ENCODE assay signal across 1 cellular context in the genomic region with DNA sequence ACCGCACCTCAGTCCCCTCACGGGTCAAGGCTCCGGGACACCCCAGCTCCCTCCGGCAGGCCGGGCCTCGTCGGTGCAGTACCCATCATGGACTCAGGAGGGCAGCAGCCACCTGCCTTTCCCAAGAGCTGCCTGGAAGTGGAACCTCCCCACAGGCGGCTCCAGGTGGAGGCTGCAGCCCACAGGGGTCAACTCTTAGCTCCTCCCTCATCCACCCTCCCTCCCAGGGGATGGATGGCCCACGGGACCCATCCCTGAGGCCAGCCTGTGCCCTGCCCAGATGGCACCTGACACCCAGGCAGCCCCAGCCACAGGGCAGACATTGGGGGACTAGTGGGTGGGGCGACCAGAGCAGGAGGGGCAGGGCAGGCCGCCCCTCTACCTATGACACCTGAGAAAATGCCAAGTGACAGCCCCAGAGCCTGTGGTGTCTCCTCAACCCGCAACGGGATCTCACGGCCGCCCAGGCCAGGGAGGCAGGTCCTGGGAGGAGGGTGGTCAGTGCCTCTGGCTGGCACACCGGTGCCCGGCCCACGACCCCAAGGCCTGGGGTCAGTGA.
TF ChIP-seq lines count a peak whose summit lies in the region.

No MANE protein-coding gene starts in this region.

TF ChIP-seq in H1, 55 proteins besides CTCF, POLR2A, EP300 and RAD21 (continued from another document):
- TF ChIP-seq HDAC2 (IDR thresholded peaks at IDR 0.05; ENCODE audit: borderline replicate concordance in 1 of 2, low read depth in 2 of 2, low read length in 2 of 2) (no peak), JUND (IDR thresholded peaks at IDR 0.05; ENCODE audit: low read length) (no peak), JUN (IDR thresholded peaks at IDR 0.05; ENCODE audit: low read depth, low read length) (no peak), BACH1 (IDR thresholded peaks at IDR 0.05; ENCODE audit: low read length) (no peak; the same call in 1 of the 2 replicates), CREB1 (IDR thresholded peaks at IDR 0.05) (peak; percentile 51; the same call in 1 of the 2 replicates), SIN3A (conservative IDR thresholded peaks at IDR 0.05 in 1 of 2, IDR thresholded peaks at IDR 0.05 in 1 of 2; ENCODE audit: low read depth in 1 of 2, low read length in 2 of 2) (peak in 1 of 2 experiments; percentile 69; a peak in 2 of 4 replicates), TCF12 (IDR thresholded peaks at IDR 0.05; ENCODE audit: low read depth, low read length) (no peak), POU5F1 (IDR thresholded peaks at IDR 0.05; ENCODE audit: low read depth, low read length) (no peak), RNF2 (IDR thresholded peaks at IDR 0.05; ENCODE audit: borderline replicate concordance, low read depth, low read length, missing control alignments, poor library complexity, severe bottlenecking) (no peak), CTBP2 (IDR thresholded peaks at IDR 0.05; ENCODE audit: borderline replicate concordance, insufficient read depth, insufficient read length, low read length) (no peak)
